8 cellular contexts compared by ENCODE assay signal in the genomic region with DNA sequence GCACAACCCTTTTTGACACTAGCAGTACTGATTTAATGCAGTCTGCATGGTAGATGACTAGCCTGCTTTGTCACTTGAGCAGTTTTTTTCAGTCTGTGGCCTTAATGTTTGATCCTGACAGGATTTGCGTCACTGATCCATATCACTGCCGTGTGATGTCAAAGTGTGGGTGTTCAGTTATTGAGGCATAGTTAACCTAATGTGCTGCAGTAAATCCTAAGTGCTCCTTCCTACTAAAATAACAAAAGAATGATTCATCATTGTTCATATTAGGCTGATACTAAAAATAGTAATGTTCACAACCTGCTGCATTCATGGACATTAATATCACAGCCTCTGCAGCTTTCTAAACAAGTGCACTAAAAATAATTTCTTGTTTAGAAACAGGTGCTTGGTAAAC.
A peak's percentile ranks its signal among the peaks of the same experiment; 100 is the strongest.
DNase-seq lines count a peak whose midpoint lies in the region; ATAC-seq, FAIRE-seq and TF ChIP-seq lines count a peak whose summit lies in the region.

No MANE protein-coding gene starts in this region.

- DNase-seq in NCI-H1417 (lab: John Stamatoyannopoulos, UW) (peak in 2 of 3 experiments; percentile 24 to 51), NCI-H1417 treated with DMSO at 0.1 percent for 48 hours (lab: John Stamatoyannopoulos, UW) (no peak), K562 (ENCODE audit: extremely low read depth in 1 of 4, low spot score in 3 of 4) (peak in 1 of 4 experiments; percentile 30), tibial nerve (ENCODE audit: low spot score in 2 of 2) (no peak), NCI-H345 treated with DMSO at 0.1 percent for 48 hours (lab: John Stamatoyannopoulos, UW; ENCODE audit: unreplicated experiment) (no peak), posterior vena cava (ENCODE audit: low spot score) (no peak), islet precursor cell (no peak)

- TF ChIP-seq RAD21 in K562 (CRISPR knock-in tag; conservative IDR thresholded peaks at IDR 0.05 in 1 of 2, IDR thresholded peaks at IDR 0.05 in 1 of 2): no peak

- no peak overlapping the region for H3K4me3 ChIP-seq in K562
- H3K4me3 ChIP-seq in tibial nerve: no peak overlapping the region

- intact Hi-C loops in K562 (cut with micrococcal nuclease) (no loop called here), posterior vena cava (cut with DNase I) (no loop called here)

- in situ Hi-C loops in K562 (cut with MboI): no loop called here

- CTCF ChIA-PET in K562 (lab: Yijun Ruan, JAX; ENCODE audit: low intra/inter-chr PET ratio): no interaction called here

- ATAC-seq in K562: no peak

- POLR2A ChIA-PET in K562 (lab: Yijun Ruan, JAX): no interaction called here

- no TSS peak for BruUV-seq in K562 (replicated peaks; lab: Mats Ljungman, UMichigan)

- H3K9me1 ChIP-seq in K562 (ENCODE audit: control insufficient read depth, insufficient read depth, low read length): no peaks in the 10 kb centered on the region

- no peak overlapping the region for H3K4me2 ChIP-seq in K562 (ENCODE audit: insufficient read depth, low read length)

- no peak overlapping the region for H3K9ac ChIP-seq in K562 (ENCODE audit: insufficient read depth in 1 of 2, low read depth in 2 of 2, low read length in 2 of 2)

- H3K36me3 ChIP-seq in K562 (ENCODE audit: control insufficient read depth, insufficient read depth, low read length) (no peaks in the 10 kb centered on the region), tibial nerve (no peaks in the 10 kb centered on the region)

- H2AFZ ChIP-seq in K562 (ENCODE audit: low read depth, low read length): no peak overlapping the region

- no peaks in the 10 kb centered on the region; a peak in 3 of 5 replicates for H3K4me1 ChIP-seq in K562 (replicated peaks in 1 of 2; ENCODE audit: control insufficient read depth in 2 of 2, insufficient read depth in 2 of 2, low read length in 2 of 2)
- H3K4me1 ChIP-seq in tibial nerve: peaks cover 0 to 32% (median 9%) of the 10 kb centered on the region in 4 donors

- H3K9me3 ChIP-seq in K562 (replicated peaks; ENCODE audit: control insufficient read depth, insufficient read depth, low read depth, low read length) (no peaks in the 10 kb centered on the region), tibial nerve (no peaks in the 10 kb centered on the region)

- FAIRE-seq in K562 (lab: Jason Lieb, UNC) (no peak), islet of Langerhans (lab: Jason Lieb, UNC) (peak; percentile 100)

- TF ChIP-seq CTCF in K562 (IDR thresholded peaks at IDR 0.05 in 2 of 3, conservative IDR thresholded peaks at IDR 0.05 in 1 of 3; ENCODE audit: insufficient read depth in 2 of 3, low read depth in 1 of 3, low read length in 3 of 3) (no peak), tibial nerve (IDR thresholded peaks at IDR 0.05) (no peak)

- WGBS in K562 (ENCODE audit: insufficient coverage, low coverage, missing lambda C conversion rate): 26% methylated on average over 2 of the region's 2 CpGs
- WGBS in tibial nerve, 2 donors: 15 to 29% methylated on average over 2 of the region's 2 CpGs

- TF ChIP-seq POLR2A in K562 (conservative IDR thresholded peaks at IDR 0.05): no peak
- TF ChIP-seq POLR2A in tibial nerve (IDR thresholded peaks at IDR 0.05): no peak

- no peaks in the 10 kb centered on the region for H4K20me1 ChIP-seq in K562 (replicated peaks; ENCODE audit: control insufficient read depth, insufficient read depth, low read length)

- no peak for TF ChIP-seq EP300 in K562 (IDR thresholded peaks at IDR 0.05; ENCODE audit: low read length)
- peak; percentile 44 to 61 for TF ChIP-seq EP300 in tibial nerve (IDR thresholded peaks at IDR 0.05)

- H3K27ac ChIP-seq in K562 (ENCODE audit: extremely low read depth, low read depth, low read length): no peak overlapping the region
- H3K27ac ChIP-seq in tibial nerve: peak overlapping the region; percentile 17 to 64 (median 44)

- H3K27me3 ChIP-seq in K562 (ENCODE audit: control insufficient read depth in 2 of 2, insufficient read depth in 2 of 2, low read length in 2 of 2) (no peaks in the 10 kb centered on the region), tibial nerve (no peaks in the 10 kb centered on the region)

- H3K79me2 ChIP-seq in K562 (ENCODE audit: control insufficient read depth, insufficient read depth, low read length): no peaks in the 10 kb centered on the region

TF ChIP-seq in K562, 482 proteins besides CTCF, POLR2A, EP300 and RAD21:
- TF ChIP-seq TSC22D4 (tag; IDR thresholded peaks at IDR 0.05): no peak
- no peak for TF ChIP-seq ZNF431 (CRISPR knock-in tag; IDR thresholded peaks at IDR 0.05)
- TF ChIP-seq ZNF133 (CRISPR knock-in tag; IDR thresholded peaks at IDR 0.05): no peak
- peak; percentile 53; the same call in 1 of the 2 replicates for TF ChIP-seq ZBTB12 (CRISPR knock-in tag; IDR thresholded peaks at IDR 0.05)
- peak; percentile 55 for TF ChIP-seq EGR1 (conservative IDR thresholded peaks at IDR 0.05)
- no peak for TF ChIP-seq POLR2H (tag; IDR thresholded peaks at IDR 0.05; ENCODE audit: low read depth)
- 0 out of 2 replicates have a peak, but pooled peaks have one; percentile 28 for TF ChIP-seq CREB1 (IDR thresholded peaks at IDR 0.05)
- peak; percentile 50; the same call in 1 of the 2 replicates for TF ChIP-seq CREB1 (CRISPR knock-in tag; IDR thresholded peaks at IDR 0.05)
- TF ChIP-seq GABPA (tag; conservative IDR thresholded peaks at IDR 0.05; ENCODE audit: low read depth): peak; percentile 62
- TF ChIP-seq SOX6 (IDR thresholded peaks at IDR 0.05): 0 out of 2 replicates have a peak, but pooled peaks have one; percentile 10
- TF ChIP-seq ZNF561 (CRISPR knock-in tag; conservative IDR thresholded peaks at IDR 0.05): no peak
- peak; percentile 50; the same call in 1 of the 2 replicates for TF ChIP-seq GABPB1 (CRISPR knock-in tag; IDR thresholded peaks at IDR 0.05)
- no peak for TF ChIP-seq ETS2 (tag; IDR thresholded peaks at IDR 0.05; ENCODE audit: borderline replicate concordance, poor library complexity, severe bottlenecking)
- no peak for TF ChIP-seq CHD2 (IDR thresholded peaks at IDR 0.05; ENCODE audit: low read depth, low read length)
- no peak for TF ChIP-seq DNMT1 (IDR thresholded peaks at IDR 0.05)
- TF ChIP-seq ATF1 (CRISPR knock-in tag; IDR thresholded peaks at IDR 0.05): no peak
- TF ChIP-seq ATF1 (tag; IDR thresholded peaks at IDR 0.05): peak; percentile 61
- TF ChIP-seq CSDE1 (IDR thresholded peaks at IDR 0.05): no peak
- TF ChIP-seq FOSL1 (tag; conservative IDR thresholded peaks at IDR 0.05): 0 out of 2 replicates have a peak, but pooled peaks have one; percentile 12
- TF ChIP-seq CREM (IDR thresholded peaks at IDR 0.05; ENCODE audit: low read depth): peak; percentile 91
- no peak for TF ChIP-seq GTF2F1 (IDR thresholded peaks at IDR 0.05; ENCODE audit: low read depth, low read length)
- TF ChIP-seq BRCA1 (IDR thresholded peaks at IDR 0.05): no peak
- TF ChIP-seq BRCA1 (CRISPR knock-in tag; IDR thresholded peaks at IDR 0.05): no peak

Comparison
In these comparisons a context has a peak if more than half of its experiments do, and no peak if none do; other contexts are left out.
1. DNase-seq: peak in NCI-H1417 (2 of 3); none in NCI-H1417 treated with DMSO at 0.1 percent for 48 hours (single experiment), tibial nerve (0 of 2), NCI-H345 treated with DMSO at 0.1 percent for 48 hours (single experiment), posterior vena cava (single experiment) and islet precursor cell (single experiment).